ENCODE assay signal across 15 cellular contexts in the genomic region with DNA sequence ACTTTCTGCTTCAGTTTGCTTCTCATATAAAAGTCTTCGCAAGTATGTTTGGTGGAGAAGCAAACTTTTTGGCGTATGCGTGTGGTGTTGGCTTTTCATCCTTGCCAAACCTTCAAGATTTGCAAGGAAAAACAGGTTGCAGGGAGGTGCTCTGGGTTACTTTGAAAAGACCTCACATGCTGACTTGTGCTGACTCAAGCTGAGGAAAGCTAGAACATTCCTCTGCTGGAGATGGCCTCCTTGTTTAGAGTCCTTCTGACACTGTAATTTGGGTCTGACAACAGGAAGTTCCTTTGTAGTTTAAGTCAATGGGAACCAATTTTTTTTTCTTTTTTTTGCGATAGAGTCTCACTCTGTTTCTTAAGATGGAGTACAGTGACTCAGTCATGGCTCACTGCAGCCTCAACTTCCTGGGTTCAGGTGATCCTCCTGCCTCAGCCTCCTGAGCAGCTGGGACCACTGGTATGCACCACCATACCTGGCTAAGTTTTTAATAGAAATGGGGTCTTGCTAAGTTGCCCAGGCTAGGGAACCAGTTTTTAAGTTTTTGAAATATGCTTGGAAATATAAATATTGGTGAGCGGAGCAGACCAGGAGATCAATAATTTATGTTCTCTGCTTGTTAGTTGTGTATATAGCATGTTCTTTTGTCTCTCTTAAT. TPM values are rescaled to one million over a fixed set of nuclear protein-coding genes. Genes with fewer than 3 reads are reported as not detected.
DNase-seq lines count a peak whose midpoint lies in the region; ATAC-seq, FAIRE-seq and TF ChIP-seq lines count a peak whose summit lies in the region.
"Had no signal": no experiment of that assay in that cellular context is flagged by ENCODE, and none has a peak within 500 bp of the region (broad histone marks: within the 10 kb centered on the region; RNA-seq: fewer than 3 reads in every experiment).

No MANE protein-coding gene starts in this region.

- H3K9me2 ChIP-seq in OCI-LY7 (ENCODE audit: insufficient read depth, low read length), result no peaks in the 10 kb centered on the region

- H4K20me1 ChIP-seq in OCI-LY7 (ENCODE audit: insufficient read depth, low read length), result no peaks in the 10 kb centered on the region

- no peak overlapping the region for H3K27ac Mint-ChIP-seq in osteocyte (ENCODE audit: unreplicated experiment)
- H3K27ac Mint-ChIP-seq: activated CD8-positive, alpha-beta T cell treated with anti-CD3 and anti-CD28 coated beads for 36 hours; B cell; stimulated activated effector memory CD8-positive, alpha-beta T cell treated with anti-CD3 and anti-CD28 coated beads, Interleukin-12 subunit alpha, Interleukin-12 subunit beta, amount 100 ng/mL, for 72 hours had no signal

- POLR2A ChIA-PET in OCI-LY7 (lab: Charles Lee), result interaction anchor here (1.2 kb wide), 1 partner anchor 12 kb away, joined by 3 read pairs; no protein-coding TSS in a partner anchor

- TF ChIP-seq CTCF in bronchial epithelial cell (IDR thresholded peaks at IDR 0.05; ENCODE audit: insufficient read depth, low read length, severe bottlenecking) (no peak), right lobe of liver (IDR thresholded peaks at IDR 0.05) (no peak), stomach (IDR thresholded peaks at IDR 0.05) (no peak), OCI-LY7 (conservative IDR thresholded peaks at IDR 0.05; ENCODE audit: low read length) (no peak), osteocyte (IDR thresholded peaks at IDR 0.05) (no peak)

- H3K4me1 ChIP-seq in right lobe of liver (peaks cover 0 to 78% (median 31%) of the 10 kb centered on the region in 4 donors), stomach (peaks cover 67 to 81% (median 73%) of the 10 kb centered on the region in 4 donors), OCI-LY7 (ENCODE audit: insufficient read depth, low read length, poor library complexity, severe bottlenecking) (peaks cover 7% of the 10 kb centered on the region)

- peaks cover 29% of the 10 kb centered on the region for H3K4me1 Mint-ChIP-seq in osteocyte (ENCODE audit: unreplicated experiment)

- H3K4me2 ChIP-seq in OCI-LY7 (ENCODE audit: low read length), result no peak overlapping the region

- BruUV-seq in OCI-LY7 (replicated peaks; lab: Mats Ljungman, UMichigan), result no TSS peak

- ATAC-seq in right lobe of liver, result no peak
- no peak for ATAC-seq in GM21381 (IDR thresholded peaks at IDR 0.05; ENCODE audit: unreplicated experiment)
- ATAC-seq: activated CD8-positive, alpha-beta T cell treated with anti-CD3 and anti-CD28 coated beads for 36 hours; sciatic nerve; stimulated activated effector memory CD8-positive, alpha-beta T cell treated with anti-CD3 and anti-CD28 coated beads, Interleukin-12 subunit alpha, Interleukin-12 subunit beta, amount 100 ng/mL, for 72 hours had no signal

- no peak for TF ChIP-seq POLR2A in right lobe of liver (IDR thresholded peaks at IDR 0.05)
- TF ChIP-seq POLR2A in stomach (IDR thresholded peaks at IDR 0.05), result no peak

- FAIRE-seq in bronchial epithelial cell (lab: Jason Lieb, UNC) (peak; percentile 32), HTR-8/SVneo (lab: Jason Lieb, UNC) (no peak)

- H3K27me3 ChIP-seq in bronchial epithelial cell (ENCODE audit: control insufficient read depth, insufficient read depth, low read length), result no peaks in the 10 kb centered on the region
- no peaks in the 10 kb centered on the region for H3K27me3 ChIP-seq in right lobe of liver
- no peaks in the 10 kb centered on the region for H3K27me3 ChIP-seq in stomach

- no peak overlapping the region for H3K4me3 ChIP-seq in bronchial epithelial cell (ENCODE audit: low read depth, low read length)
- peak overlapping the region in 1 of 3 donors; percentile 33 for H3K4me3 ChIP-seq in right lobe of liver
- peak overlapping the region in 1 of 4 donors; percentile 20 for H3K4me3 ChIP-seq in stomach
- H3K4me3 ChIP-seq in OCI-LY7 (ENCODE audit: low read depth, low read length, poor library complexity, severe bottlenecking), result no peak overlapping the region
- H3K4me3 ChIP-seq: GM23248 had no signal

- no peak overlapping the region for H3K4me3 Mint-ChIP-seq in osteocyte (ENCODE audit: unreplicated experiment)
- H3K4me3 Mint-ChIP-seq: activated CD8-positive, alpha-beta T cell treated with anti-CD3 and anti-CD28 coated beads for 36 hours; B cell; stimulated activated effector memory CD8-positive, alpha-beta T cell treated with anti-CD3 and anti-CD28 coated beads, Interleukin-12 subunit alpha, Interleukin-12 subunit beta, amount 100 ng/mL, for 72 hours had no signal

- H3K79me2 ChIP-seq in OCI-LY7 (ENCODE audit: insufficient read depth, low read depth, low read length), result no peaks in the 10 kb centered on the region

- H3K9me3 ChIP-seq in right lobe of liver (no peaks in the 10 kb centered on the region), stomach (no peaks in the 10 kb centered on the region), OCI-LY7 (ENCODE audit: low read length) (no peaks in the 10 kb centered on the region)

- DNase-seq in HT1080 (ENCODE audit: low read depth) (peak; percentile 16), bronchial epithelial cell (ENCODE audit: low read depth) (no peak), right lobe of liver (no peak), stomach (no peak), OCI-LY7 (ENCODE audit: low spot score) (no peak), osteocyte (ENCODE audit: extremely low spot score, unreplicated experiment) (no peak), HTR-8/SVneo (ENCODE audit: insufficient read length, low spot score) (no peak)
- DNase-seq: activated CD8-positive, alpha-beta T cell treated with anti-CD3 and anti-CD28 coated beads for 36 hours; DMS153; GM23248; NCI-H1092 treated with DMSO at 0.1 percent for 48 hours had no signal

- H3K36me3 Mint-ChIP-seq in osteocyte (ENCODE audit: unreplicated experiment), result peaks cover under 1% of the 10 kb centered on the region

- no peaks in the 10 kb centered on the region for H3K36me3 ChIP-seq in bronchial epithelial cell (ENCODE audit: control insufficient read depth, insufficient read depth, low read length)
- no peaks in the 10 kb centered on the region for H3K36me3 ChIP-seq in right lobe of liver
- H3K36me3 ChIP-seq in stomach, result peaks cover 0 to 15% (median 12%) of the 10 kb centered on the region in 4 donors
- peaks cover 37% of the 10 kb centered on the region for H3K36me3 ChIP-seq in OCI-LY7 (ENCODE audit: insufficient read depth, low read length)

- H2AFZ ChIP-seq in OCI-LY7 (ENCODE audit: low read length), result no peak overlapping the region
- H2AFZ ChIP-seq: GM23248 had no signal

- CTCF ChIA-PET in OCI-LY7 (lab: Charles Lee; ENCODE audit: unreplicated experiment), result no interaction called here

- WGBS in right lobe of liver (ENCODE audit: insufficient coverage, low coverage, low lambda C conversion rate, missing lambda C conversion rate), result 63% methylated on average over 5 of the region's 5 CpGs
- 44 to 57% (median 49%) methylated on average over 5 of the region's 5 CpGs for WGBS in stomach, 5 donors

- intact Hi-C loops in right lobe of liver (cut with DNase I) (no loop called here), stomach (cut with DNase I; ENCODE audit: low total_unique reads) (no loop called here), OCI-LY7 (cut with micrococcal nuclease; ENCODE audit: unreplicated experiment) (loop anchor here (5.0 kb wide), 1 partner anchor 274 kb away; no protein-coding TSS in a partner anchor)

- peak overlapping the region in 2 of 3 donors; percentile 77 to 84 for H3K27ac ChIP-seq in right lobe of liver
- H3K27ac ChIP-seq in stomach, result peak overlapping the region; percentile 81 to 95 (median 93)
- no peak overlapping the region for H3K27ac ChIP-seq in OCI-LY7 (ENCODE audit: low read depth, low read length, poor library complexity, severe bottlenecking)
- H3K27ac ChIP-seq: GM23248 had no signal

- H3K27me3 Mint-ChIP-seq in osteocyte (ENCODE audit: unreplicated experiment), result no peaks in the 10 kb centered on the region
- H3K27me3 Mint-ChIP-seq: activated CD8-positive, alpha-beta T cell treated with anti-CD3 and anti-CD28 coated beads for 36 hours; B cell had no signal

- H3K9me3 Mint-ChIP-seq in osteocyte (ENCODE audit: unreplicated experiment), result no peaks in the 10 kb centered on the region
- H3K9me3 Mint-ChIP-seq: activated CD8-positive, alpha-beta T cell treated with anti-CD3 and anti-CD28 coated beads for 36 hours; stimulated activated effector memory CD8-positive, alpha-beta T cell treated with anti-CD3 and anti-CD28 coated beads, Interleukin-12 subunit alpha, Interleukin-12 subunit beta, amount 100 ng/mL, for 72 hours had no signal

- TF ChIP-seq EP300 in stomach (IDR thresholded peaks at IDR 0.05), result no peak

RNA-seq across cellular contexts. Expression of a gene that starts 2.6 kb away (rescaled TPM):
- 1.2 and 2.0 TPM in 2 replicates for total RNA-seq in HT1080 (2014; rRNA removed; shearing (Covaris generic))
- 0.16 and 0.71 TPM in 2 replicates for polyA plus RNA-seq in HT1080 (2015; cell fraction: cytosol; rRNA removed)
- 1.7 and 2.0 TPM in 2 replicates for polyA plus RNA-seq in HT1080 (2015; cell fraction: nucleus; rRNA removed)
- total RNA-seq in bronchial epithelial cell (0.79 and 1.4 TPM in 2 replicates), right lobe of liver (100 to 1,000 TPM; 107 to 237 (median 187) TPM), stomach (1,000 to 10,000 TPM in 1 of 5 donors, 100 to 1,000 TPM in 1, 10 to 100 TPM in 3; 47.2 to 2,520 (median 84.1) TPM), OCI-LY7 (2022) (45.1 and 46.2 TPM in 2 replicates), osteocyte (4.4 and 5.4 TPM in 2 replicates)
- polyA plus RNA-seq in stomach, result 10 to 100 TPM in 2 of 3 donors, 1 to 10 TPM in 1; 6.1 to 15.0 (median 11.9) TPM
- 19.7 and 25.6 TPM in 2 replicates for total RNA-seq in OCI-LY7 (2014; rRNA removed; shearing (Covaris generic))

RNA-seq across cellular contexts. Expression of a gene that starts 16.4 kb away (rescaled TPM):
- 53.9 and 61.5 TPM in 2 replicates for total RNA-seq in HT1080 (2014; rRNA removed; shearing (Covaris generic))
- polyA plus RNA-seq in HT1080 (2015; cell fraction: cytosol; rRNA removed), result 51.4 and 54.0 TPM in 2 replicates
- polyA plus RNA-seq in HT1080 (2015; cell fraction: nucleus; rRNA removed), result 38.4 and 39.9 TPM in 2 replicates
- total RNA-seq in bronchial epithelial cell, result 14.8 and 24.2 TPM in 2 replicates
- total RNA-seq in right lobe of liver, result 10 to 100 TPM; 16.3 to 42.7 (median 21.2) TPM
- 10 to 100 TPM; 13.8 to 27.2 (median 16.9) TPM for total RNA-seq in stomach
- 10 to 100 TPM; 18.4 to 20.6 (median 18.8) TPM for polyA plus RNA-seq in stomach
- total RNA-seq in OCI-LY7 (2014; rRNA removed; shearing (Covaris generic)), result 50.7 and 60.6 TPM in 2 replicates
- 84.1 and 85.0 TPM in 2 replicates for total RNA-seq in OCI-LY7 (2022)
- total RNA-seq in osteocyte, result 16.2 and 18.6 TPM in 2 replicates

RNA-seq across cellular contexts. Expression of a gene that starts 20.5 kb away (rescaled TPM):
- 42.7 and 49.1 TPM in 2 replicates for total RNA-seq in HT1080 (2014; rRNA removed; shearing (Covaris generic))
- 32.1 and 35.7 TPM in 2 replicates for polyA plus RNA-seq in HT1080 (2015; cell fraction: cytosol; rRNA removed)
- polyA plus RNA-seq in HT1080 (2015; cell fraction: nucleus; rRNA removed), result 39.2 and 47.2 TPM in 2 replicates
- total RNA-seq in bronchial epithelial cell (24.6 and 47.9 TPM in 2 replicates), right lobe of liver (10 to 100 TPM in 4 of 6 experiments, 1 to 10 TPM in 2; 6.1 to 19.3 (median 17.1) TPM), stomach (10 to 100 TPM in 4 of 5 donors, not detected in 1; 12.3 to 28.1 (median 22.0) TPM), OCI-LY7 (2022) (90.5 and 111 TPM in 2 replicates), osteocyte (17.4 and 17.7 TPM in 2 replicates)
- polyA plus RNA-seq in stomach, result 10 to 100 TPM; 17.0 to 33.3 (median 22.3) TPM
- 70.3 and 76.8 TPM in 2 replicates for total RNA-seq in OCI-LY7 (2014; rRNA removed; shearing (Covaris generic))
